In genomic region chr3:84965141-84965540, GRCh38 we compare ENCODE assay signal across 11 cellular contexts. TPM values are rescaled to one million over a fixed set of nuclear protein-coding genes. Genes with fewer than 3 reads are reported as not detected.
DNase-seq lines count a peak whose midpoint lies in the region; ATAC-seq and TF ChIP-seq lines count a peak whose summit lies in the region.
"Had no signal": no experiment of that assay in that cellular context is flagged by ENCODE, and none has a peak within 500 bp of the region (broad histone marks: within the 10 kb centered on the region; RNA-seq: fewer than 3 reads in every experiment).

No MANE protein-coding gene starts in this region.

- H3K27ac Mint-ChIP-seq in T-helper 17 cell = no peak overlapping the region
- H3K27ac Mint-ChIP-seq: activated CD4-positive, alpha-beta memory T cell treated with anti-CD3 and anti-CD28 coated beads for 36 hours had no signal

- TF ChIP-seq POLR2A in transverse colon (IDR thresholded peaks at IDR 0.05) = no peak

- H3K27me3 ChIP-seq in HUES64 (ENCODE audit: insufficient read depth, low read length) (peaks cover 15% of the 10 kb centered on the region), iPS-20b (ENCODE audit: insufficient read depth, low read length) (peaks cover 16% of the 10 kb centered on the region), transverse colon (peaks cover 36% of the 10 kb centered on the region)
- H3K27me3 ChIP-seq: MG63 had no signal

- H3K4me1 ChIP-seq in HUES64 (ENCODE audit: insufficient read depth, low read length) = peaks cover 87% of the 10 kb centered on the region
- H3K4me1 ChIP-seq in iPS-20b (ENCODE audit: insufficient read depth, low read length) = peaks cover 70% of the 10 kb centered on the region
- H3K4me1 ChIP-seq in transverse colon = no peaks in the 10 kb centered on the region

- H3K9ac ChIP-seq in HUES64 (ENCODE audit: low read depth, low read length) = no peak overlapping the region; the same call in 1 of the 2 replicates
- H3K9ac ChIP-seq in iPS-20b (ENCODE audit: low read depth, low read length) = peak overlapping the region; percentile 17; the same call in 1 of the 2 replicates

- DNase-seq in COLO829 (ENCODE audit: low spot score) = peak; percentile 13
- peak; percentile 9 for DNase-seq in RPMI8226
- no peak for DNase-seq in transverse colon
- no peak for DNase-seq in T-helper 17 cell
- DNase-seq in NOMO-1 (lab: John Stamatoyannopoulos, UW; ENCODE audit: unreplicated experiment in 2 of 2) = no peak
- DNase-seq: activated CD4-positive, alpha-beta memory T cell treated with anti-CD3 and anti-CD28 coated beads for 36 hours; MG63 had no signal

- in situ Hi-C loops in transverse colon (cut with MboI; ENCODE audit: low pct_ligation_motif_present in 1 of 4, low pct_unique_long_range_greater_than_20kb in 1 of 4, low sequenced_read_pairs in 3 of 4) = no loop called here

- TF ChIP-seq CTCF in transverse colon (IDR thresholded peaks at IDR 0.05) = no peak

- TF ChIP-seq EP300 in transverse colon (IDR thresholded peaks at IDR 0.05; ENCODE audit: low read depth) = no peak

- no peak overlapping the region for H3K4me3 Mint-ChIP-seq in T-helper 17 cell
- H3K4me3 Mint-ChIP-seq: activated CD4-positive, alpha-beta memory T cell treated with anti-CD3 and anti-CD28 coated beads for 36 hours had no signal

- H3K4me1 Mint-ChIP-seq in T-helper 17 cell = peaks cover 4% of the 10 kb centered on the region

- H3K27me3 Mint-ChIP-seq in T-helper 17 cell = peaks cover 29% of the 10 kb centered on the region

- H3K9me3 ChIP-seq in HUES64 (ENCODE audit: insufficient read depth, low read depth, low read length) = no peaks in the 10 kb centered on the region
- no peaks in the 10 kb centered on the region for H3K9me3 ChIP-seq in iPS-20b (ENCODE audit: insufficient read depth, low read depth, low read length)
- H3K9me3 ChIP-seq in transverse colon = no peaks in the 10 kb centered on the region
- H3K9me3 ChIP-seq in T-helper 17 cell (ENCODE audit: control insufficient read depth, low read length, poor library complexity, severe bottlenecking) = peaks cover 3% of the 10 kb centered on the region
- H3K9me3 ChIP-seq: MG63 had no signal

- H3K4me3 ChIP-seq in HUES64 (ENCODE audit: low read length) (no peak overlapping the region), iPS-20b (ENCODE audit: low read length) (peak overlapping the region; percentile 14; the same call in 1 of the 2 replicates), transverse colon (no peak overlapping the region)
- H3K4me3 ChIP-seq: MG63 had no signal

- 0% methylated on average over 1 of the region's 1 CpG for WGBS in HUES64
- WGBS in transverse colon (ENCODE audit: low coverage in 1 of 2), 2 donors = 21 to 36% methylated on average over 1 of the region's 1 CpG

- H3K27ac ChIP-seq in HUES64 (ENCODE audit: low read depth, low read length) (peak overlapping the region; percentile 83), iPS-20b (ENCODE audit: low read length) (peak overlapping the region; percentile 3), transverse colon (no peak overlapping the region)

- H3K36me3 ChIP-seq in HUES64 (ENCODE audit: insufficient read depth, low read length) (no peaks in the 10 kb centered on the region), iPS-20b (ENCODE audit: insufficient read depth, low read depth, low read length) (no peaks in the 10 kb centered on the region), transverse colon (no peaks in the 10 kb centered on the region)
- H3K36me3 ChIP-seq: MG63 had no signal

- intact Hi-C loops in transverse colon (cut with DNase I; ENCODE audit: low total_unique reads) = no loop called here

- H3K36me3 Mint-ChIP-seq in T-helper 17 cell (ENCODE audit: low read depth) = no peaks in the 10 kb centered on the region
- H3K36me3 Mint-ChIP-seq: activated CD4-positive, alpha-beta memory T cell treated with anti-CD3 and anti-CD28 coated beads for 36 hours had no signal

- ATAC-seq in T-helper 17 cell = no peak
- no peak for ATAC-seq in GM19328 (IDR thresholded peaks at IDR 0.05; ENCODE audit: unreplicated experiment)

RNA-seq across cellular contexts. Expression of gene CADM2, which starts 6.4 kb away (rescaled TPM):
- polyA plus RNA-seq in HUES64 (2013, experiment 1 of 2) = 6.9 TPM
- polyA plus RNA-seq in HUES64 (2013, experiment 2 of 2) = 7.7 TPM
- total RNA-seq in transverse colon (10 to 100 TPM in 1 of 4 donors, 1 to 10 TPM in 3; 2.2 to 21.3 (median 4.5) TPM), T-helper 17 cell (1 to 10 TPM in 1 of 2 donors, under 1 TPM in 1; 0.42 to 1.2 TPM)
- total RNA-seq: activated CD4-positive, alpha-beta memory T cell treated with anti-CD3 and anti-CD28 coated beads for 36 hours; dermis microvascular lymphatic vessel endothelial cell had no signal

Comparison
In these comparisons a context has a peak if more than half of its experiments do, and no peak if none do; other contexts are left out.
1. DNase-seq: peak in COLO829 (single experiment) and RPMI8226 (single experiment); none in transverse colon (single experiment), T-helper 17 cell (0 of 3) and NOMO-1 (0 of 2).
2. H3K27ac ChIP-seq: peak in HUES64 (single experiment) and iPS-20b (single experiment); none in transverse colon (0 of 4).